Comparison of ENCODE assay signal across 2 cellular contexts in the genomic region with DNA sequence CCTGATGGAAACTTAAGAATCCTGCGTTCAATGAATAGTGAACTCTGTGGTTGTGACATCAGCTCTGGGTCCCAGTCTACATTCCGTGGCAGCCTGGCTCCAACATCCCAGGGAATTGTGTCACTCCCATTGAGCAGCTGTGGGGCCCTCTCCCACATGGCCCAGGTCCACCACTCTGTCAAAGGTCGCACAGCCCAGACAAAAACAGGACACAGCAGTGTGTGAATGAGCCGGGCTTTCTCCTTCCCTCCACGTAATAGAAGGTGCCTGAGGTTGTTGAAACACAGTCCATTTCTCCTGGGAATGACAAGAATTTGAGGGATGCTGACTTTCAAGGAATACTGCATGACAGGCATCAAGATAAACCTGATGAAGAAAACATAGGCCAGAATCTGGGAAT.
TF ChIP-seq lines count a peak whose summit lies in the region.

No MANE protein-coding gene starts in this region.

TF ChIP-seq in GM23338, 12 proteins besides CTCF, POLR2A, EP300 and RAD21 (continued from another document):
- TF ChIP-seq POLR2AphosphoS5 (IDR thresholded peaks at IDR 0.05; ENCODE audit: low read depth) (no peak), JUNB (IDR thresholded peaks at IDR 0.05; ENCODE audit: unreplicated experiment) (no peak)

TF ChIP-seq in SK-N-SH, 30 proteins besides CTCF, POLR2A, EP300 and RAD21:
- TF ChIP-seq, protein P1, sequence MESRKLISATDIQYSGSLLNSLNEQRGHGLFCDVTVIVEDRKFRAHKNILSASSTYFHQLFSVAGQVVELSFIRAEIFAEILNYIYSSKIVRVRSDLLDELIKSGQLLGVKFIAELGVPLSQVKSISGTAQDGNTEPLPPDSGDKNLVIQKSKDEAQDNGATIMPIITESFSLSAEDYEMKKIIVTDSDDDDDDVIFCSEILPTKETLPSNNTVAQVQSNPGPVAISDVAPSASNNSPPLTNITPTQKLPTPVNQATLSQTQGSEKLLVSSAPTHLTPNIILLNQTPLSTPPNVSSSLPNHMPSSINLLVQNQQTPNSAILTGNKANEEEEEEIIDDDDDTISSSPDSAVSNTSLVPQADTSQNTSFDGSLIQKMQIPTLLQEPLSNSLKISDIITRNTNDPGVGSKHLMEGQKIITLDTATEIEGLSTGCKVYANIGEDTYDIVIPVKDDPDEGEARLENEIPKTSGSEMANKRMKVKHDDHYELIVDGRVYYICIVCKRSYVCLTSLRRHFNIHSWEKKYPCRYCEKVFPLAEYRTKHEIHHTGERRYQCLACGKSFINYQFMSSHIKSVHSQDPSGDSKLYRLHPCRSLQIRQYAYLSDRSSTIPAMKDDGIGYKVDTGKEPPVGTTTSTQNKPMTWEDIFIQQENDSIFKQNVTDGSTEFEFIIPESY (IDR thresholded peaks at IDR 0.05; ENCODE audit: borderline replicate concordance, low read depth), result no peak
- TF ChIP-seq RFX5 (IDR thresholded peaks at IDR 0.05; ENCODE audit: low read length) (no peak), RCOR1 (IDR thresholded peaks at IDR 0.05; ENCODE audit: low read length) (no peak), FOSL2 (IDR thresholded peaks at IDR 0.05; ENCODE audit: borderline replicate concordance, low read depth) (no peak), NFIC (IDR thresholded peaks at IDR 0.05; ENCODE audit: borderline replicate concordance) (no peak), TEAD4 (IDR thresholded peaks at IDR 0.05; ENCODE audit: borderline replicate concordance, insufficient read depth) (no peak), YY1 (IDR thresholded peaks at IDR 0.05; ENCODE audit: low read depth) (no peak), MXI1 (IDR thresholded peaks at IDR 0.05; ENCODE audit: low read depth, low read length) (no peak), SIN3A (IDR thresholded peaks at IDR 0.05; ENCODE audit: borderline replicate concordance, low read depth, low read length) (no peak), NRF1 (IDR thresholded peaks at IDR 0.05; ENCODE audit: low read depth, low read length) (no peak), POLR2AphosphoS5 (IDR thresholded peaks at IDR 0.05; ENCODE audit: low read depth, low read length) (no peak), TCF12 (IDR thresholded peaks at IDR 0.05) (no peak), EZH2phosphoT487 (IDR thresholded peaks at IDR 0.05; ENCODE audit: borderline replicate concordance, low read depth) (no peak), GABPA (IDR thresholded peaks at IDR 0.05; ENCODE audit: low read depth) (no peak), TAF1 (IDR thresholded peaks at IDR 0.05; ENCODE audit: borderline replicate concordance, low read depth, low read length) (no peak), FOXJ3 (CRISPR knock-in tag; IDR thresholded peaks at IDR 0.05) (no peak)
- TF ChIP-seq, protein P2, sequence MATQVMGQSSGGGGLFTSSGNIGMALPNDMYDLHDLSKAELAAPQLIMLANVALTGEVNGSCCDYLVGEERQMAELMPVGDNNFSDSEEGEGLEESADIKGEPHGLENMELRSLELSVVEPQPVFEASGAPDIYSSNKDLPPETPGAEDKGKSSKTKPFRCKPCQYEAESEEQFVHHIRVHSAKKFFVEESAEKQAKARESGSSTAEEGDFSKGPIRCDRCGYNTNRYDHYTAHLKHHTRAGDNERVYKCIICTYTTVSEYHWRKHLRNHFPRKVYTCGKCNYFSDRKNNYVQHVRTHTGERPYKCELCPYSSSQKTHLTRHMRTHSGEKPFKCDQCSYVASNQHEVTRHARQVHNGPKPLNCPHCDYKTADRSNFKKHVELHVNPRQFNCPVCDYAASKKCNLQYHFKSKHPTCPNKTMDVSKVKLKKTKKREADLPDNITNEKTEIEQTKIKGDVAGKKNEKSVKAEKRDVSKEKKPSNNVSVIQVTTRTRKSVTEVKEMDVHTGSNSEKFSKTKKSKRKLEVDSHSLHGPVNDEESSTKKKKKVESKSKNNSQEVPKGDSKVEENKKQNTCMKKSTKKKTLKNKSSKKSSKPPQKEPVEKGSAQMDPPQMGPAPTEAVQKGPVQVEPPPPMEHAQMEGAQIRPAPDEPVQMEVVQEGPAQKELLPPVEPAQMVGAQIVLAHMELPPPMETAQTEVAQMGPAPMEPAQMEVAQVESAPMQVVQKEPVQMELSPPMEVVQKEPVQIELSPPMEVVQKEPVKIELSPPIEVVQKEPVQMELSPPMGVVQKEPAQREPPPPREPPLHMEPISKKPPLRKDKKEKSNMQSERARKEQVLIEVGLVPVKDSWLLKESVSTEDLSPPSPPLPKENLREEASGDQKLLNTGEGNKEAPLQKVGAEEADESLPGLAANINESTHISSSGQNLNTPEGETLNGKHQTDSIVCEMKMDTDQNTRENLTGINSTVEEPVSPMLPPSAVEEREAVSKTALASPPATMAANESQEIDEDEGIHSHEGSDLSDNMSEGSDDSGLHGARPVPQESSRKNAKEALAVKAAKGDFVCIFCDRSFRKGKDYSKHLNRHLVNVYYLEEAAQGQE (IDR thresholded peaks at IDR 0.05; ENCODE audit: low read depth, low read length), result no peak
- TF ChIP-seq, protein P3, sequence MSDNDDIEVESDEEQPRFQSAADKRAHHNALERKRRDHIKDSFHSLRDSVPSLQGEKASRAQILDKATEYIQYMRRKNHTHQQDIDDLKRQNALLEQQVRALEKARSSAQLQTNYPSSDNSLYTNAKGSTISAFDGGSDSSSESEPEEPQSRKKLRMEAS (IDR thresholded peaks at IDR 0.05; ENCODE audit: low read depth), result no peak
- TF ChIP-seq, protein P4, sequence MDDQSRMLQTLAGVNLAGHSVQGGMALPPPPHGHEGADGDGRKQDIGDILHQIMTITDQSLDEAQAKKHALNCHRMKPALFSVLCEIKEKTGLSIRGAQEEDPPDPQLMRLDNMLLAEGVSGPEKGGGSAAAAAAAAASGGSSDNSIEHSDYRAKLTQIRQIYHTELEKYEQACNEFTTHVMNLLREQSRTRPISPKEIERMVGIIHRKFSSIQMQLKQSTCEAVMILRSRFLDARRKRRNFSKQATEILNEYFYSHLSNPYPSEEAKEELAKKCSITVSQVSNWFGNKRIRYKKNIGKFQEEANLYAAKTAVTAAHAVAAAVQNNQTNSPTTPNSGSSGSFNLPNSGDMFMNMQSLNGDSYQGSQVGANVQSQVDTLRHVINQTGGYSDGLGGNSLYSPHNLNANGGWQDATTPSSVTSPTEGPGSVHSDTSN (IDR thresholded peaks at IDR 0.05), result no peak
